In genomic region chr2:216792222-216793001, GRCh38 we compare ENCODE assay signal across 10 cellular contexts.
DNase-seq lines count a peak whose midpoint lies in the region; ATAC-seq, FAIRE-seq and TF ChIP-seq lines count a peak whose summit lies in the region.
"Had no signal": no experiment of that assay in that cellular context is flagged by ENCODE, and none has a peak within 500 bp of the region (broad histone marks: within the 10 kb centered on the region; RNA-seq: fewer than 3 reads in every experiment).

No MANE protein-coding gene starts in this region.

- no TSS peak for BruUV-seq in K562 (replicated peaks; lab: Mats Ljungman, UMichigan)

- H3K27ac ChIP-seq in K562 (ENCODE audit: extremely low read depth, low read depth, low read length) (no peak overlapping the region; the same call in 2 of the 3 replicates), uterus (peak overlapping the region; percentile 74 to 79)

- TF ChIP-seq RAD21 in K562 (CRISPR knock-in tag; conservative IDR thresholded peaks at IDR 0.05 in 1 of 2, IDR thresholded peaks at IDR 0.05 in 1 of 2): peak in 1 of 2 experiments; percentile 22; a peak in 2 of 4 replicates

- CTCF ChIA-PET in K562 (lab: Yijun Ruan, JAX; ENCODE audit: low intra/inter-chr PET ratio): no interaction called here

- TF ChIP-seq POLR2A in K562 (conservative IDR thresholded peaks at IDR 0.05): no peak
- TF ChIP-seq POLR2A in uterus (IDR thresholded peaks at IDR 0.05): no peak

- in situ Hi-C loops in K562 (cut with MboI): no loop called here

- FAIRE-seq in K562 (lab: Jason Lieb, UNC): peak; percentile 44

- TF ChIP-seq CTCF in K562 (IDR thresholded peaks at IDR 0.05 in 2 of 3, conservative IDR thresholded peaks at IDR 0.05 in 1 of 3; ENCODE audit: insufficient read depth in 2 of 3, low read depth in 1 of 3, low read length in 3 of 3) (peak in 2 of 3 experiments; percentile 8 to 29; a peak in 2 of 6 replicates), uterus (IDR thresholded peaks at IDR 0.05) (no peak)

- DNase-seq in NCI-H82 (lab: John Stamatoyannopoulos, UW): peak; percentile 31
- no peak for DNase-seq in NCI-H82 treated with DMSO at 0.1 percent for 48 hours (lab: John Stamatoyannopoulos, UW; ENCODE audit: unreplicated experiment)
- DNase-seq in K562 (ENCODE audit: extremely low read depth in 1 of 4, low spot score in 3 of 4): peak in 1 of 4 experiments; percentile 42
- DNase-seq in kidney glomerular epithelial cell (lab: John Stamatoyannopoulos, UW): peak; percentile 91
- DNase-seq in uterus: peak; percentile 64 to 68
- no peak for DNase-seq in activated naive CD4-positive, alpha-beta T cell (lab: John Stamatoyannopoulos, UW)
- DNase-seq in GM19240 (ENCODE audit: insufficient read length, low spot score): no peak
- DNase-seq: CD4-positive, CD25-positive, alpha-beta regulatory T cell had no signal

- H3K79me2 ChIP-seq in K562 (ENCODE audit: control insufficient read depth, insufficient read depth, low read length): no peaks in the 10 kb centered on the region

- H3K9me3 ChIP-seq in K562 (replicated peaks; ENCODE audit: control insufficient read depth, insufficient read depth, low read depth, low read length): no peaks in the 10 kb centered on the region
- H3K9me3 ChIP-seq in uterus: no peaks in the 10 kb centered on the region

- peak overlapping the region; percentile 32 for H3K4me2 ChIP-seq in K562 (ENCODE audit: insufficient read depth, low read length)

- peaks cover 0 to 24% of the 10 kb centered on the region in 2 experiments; a peak in 4 of 5 replicates for H3K4me1 ChIP-seq in K562 (replicated peaks in 1 of 2; ENCODE audit: control insufficient read depth in 2 of 2, insufficient read depth in 2 of 2, low read length in 2 of 2)
- H3K4me1 ChIP-seq in uterus: peaks cover 0 to 11% of the 10 kb centered on the region in 2 donors

- ATAC-seq in K562 (peak; percentile 90), HG02938 (IDR thresholded peaks at IDR 0.05; ENCODE audit: unreplicated experiment) (no peak)
- ATAC-seq: Panc1 had no signal

- H3K36me3 ChIP-seq in K562 (ENCODE audit: control insufficient read depth, insufficient read depth, low read length) (no peaks in the 10 kb centered on the region), uterus (no peaks in the 10 kb centered on the region)

- H3K4me3 ChIP-seq in K562: no peak overlapping the region
- H3K4me3 ChIP-seq in uterus: no peak overlapping the region

- H3K9ac ChIP-seq in K562 (ENCODE audit: insufficient read depth in 1 of 2, low read depth in 2 of 2, low read length in 2 of 2): no peak overlapping the region

- POLR2A ChIA-PET in K562 (lab: Yijun Ruan, JAX): interaction anchor here (0.6 to 1.2 kb wide), 4 partner anchors 9 to 93 kb away, joined by 3 to 6 read pairs (median 3); no protein-coding TSS in a partner anchor

- intact Hi-C loops in K562 (cut with micrococcal nuclease): loop anchor here (2.0 kb wide), 1 partner anchor 88 kb away; no protein-coding TSS in a partner anchor
- intact Hi-C loops in uterus (cut with DNase I; ENCODE audit: low total_unique reads): no loop called here

- H4K20me1 ChIP-seq in K562 (replicated peaks; ENCODE audit: control insufficient read depth, insufficient read depth, low read length): no peaks in the 10 kb centered on the region; the same call in 1 of the 2 replicates

- H2AFZ ChIP-seq in K562 (ENCODE audit: low read depth, low read length): peak overlapping the region; percentile 32; the same call in 1 of the 2 replicates

- TF ChIP-seq EP300 in K562 (IDR thresholded peaks at IDR 0.05; ENCODE audit: low read length): peak; percentile 41; the same call in 1 of the 2 replicates

- WGBS in K562 (ENCODE audit: insufficient coverage, low coverage, missing lambda C conversion rate): 18% methylated on average over 8 of the region's 8 CpGs

- no peaks in the 10 kb centered on the region for H3K27me3 ChIP-seq in K562 (ENCODE audit: control insufficient read depth in 2 of 2, insufficient read depth in 2 of 2, low read length in 2 of 2)
- H3K27me3 ChIP-seq in uterus: no peaks in the 10 kb centered on the region

- no peaks in the 10 kb centered on the region for H3K9me1 ChIP-seq in K562 (ENCODE audit: control insufficient read depth, insufficient read depth, low read length)

TF ChIP-seq in K562, 482 proteins besides CTCF, POLR2A, EP300 and RAD21 (continues in another document):
- 0 out of 2 replicates have a peak, but pooled peaks have one; percentile 26 for TF ChIP-seq ZNF589 (CRISPR knock-in tag; IDR thresholded peaks at IDR 0.05; ENCODE audit: low read depth)
- TF ChIP-seq NR2C2 (CRISPR knock-in tag; IDR thresholded peaks at IDR 0.05): no peak
- peak; percentile 26; the same call in 1 of the 2 replicates for TF ChIP-seq NR2C2 (tag; IDR thresholded peaks at IDR 0.05)
- 0 out of 2 replicates have a peak, but pooled peaks have one; percentile 30 for TF ChIP-seq POLR2H (tag; IDR thresholded peaks at IDR 0.05; ENCODE audit: low read depth)
- TF ChIP-seq FOSL1 (tag; conservative IDR thresholded peaks at IDR 0.05): peak; percentile 63
- TF ChIP-seq, protein P1, sequence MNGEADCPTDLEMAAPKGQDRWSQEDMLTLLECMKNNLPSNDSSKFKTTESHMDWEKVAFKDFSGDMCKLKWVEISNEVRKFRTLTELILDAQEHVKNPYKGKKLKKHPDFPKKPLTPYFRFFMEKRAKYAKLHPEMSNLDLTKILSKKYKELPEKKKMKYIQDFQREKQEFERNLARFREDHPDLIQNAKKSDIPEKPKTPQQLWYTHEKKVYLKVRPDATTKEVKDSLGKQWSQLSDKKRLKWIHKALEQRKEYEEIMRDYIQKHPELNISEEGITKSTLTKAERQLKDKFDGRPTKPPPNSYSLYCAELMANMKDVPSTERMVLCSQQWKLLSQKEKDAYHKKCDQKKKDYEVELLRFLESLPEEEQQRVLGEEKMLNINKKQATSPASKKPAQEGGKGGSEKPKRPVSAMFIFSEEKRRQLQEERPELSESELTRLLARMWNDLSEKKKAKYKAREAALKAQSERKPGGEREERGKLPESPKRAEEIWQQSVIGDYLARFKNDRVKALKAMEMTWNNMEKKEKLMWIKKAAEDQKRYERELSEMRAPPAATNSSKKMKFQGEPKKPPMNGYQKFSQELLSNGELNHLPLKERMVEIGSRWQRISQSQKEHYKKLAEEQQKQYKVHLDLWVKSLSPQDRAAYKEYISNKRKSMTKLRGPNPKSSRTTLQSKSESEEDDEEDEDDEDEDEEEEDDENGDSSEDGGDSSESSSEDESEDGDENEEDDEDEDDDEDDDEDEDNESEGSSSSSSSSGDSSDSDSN (IDR thresholded peaks at IDR 0.05; ENCODE audit: borderline replicate concordance in 1 of 2, low read depth in 2 of 2, low read length in 2 of 2): peak in 1 of 2 experiments; percentile 64; a peak in 1 of 4 replicates
- peak; percentile 13; the same call in 1 of the 2 replicates for TF ChIP-seq TAL1 (IDR thresholded peaks at IDR 0.05)
- peak; percentile 42 to 48; a peak in 2 of 4 replicates for TF ChIP-seq TRIM24 (IDR thresholded peaks at IDR 0.05)
- no peak for TF ChIP-seq MBD2 (IDR thresholded peaks at IDR 0.05; ENCODE audit: borderline replicate concordance, low read depth)
- TF ChIP-seq ZNF311 (CRISPR knock-in tag; IDR thresholded peaks at IDR 0.05): 0 out of 2 replicates have a peak, but pooled peaks have one; percentile 10
- no peak for TF ChIP-seq IFI16 (CRISPR knock-in tag; IDR thresholded peaks at IDR 0.05)
- no peak for TF ChIP-seq ZNF354B (CRISPR knock-in tag; IDR thresholded peaks at IDR 0.05)
- TF ChIP-seq JUND (IDR thresholded peaks at IDR 0.05; ENCODE audit: borderline replicate concordance, low read depth, low read length): peak; percentile 58; the same call in 1 of the 2 replicates
- peak; percentile 33; the same call in 1 of the 3 replicates for TF ChIP-seq JUND (tag; IDR thresholded peaks at IDR 0.05; ENCODE audit: borderline replicate concordance, low read depth, low read length)
- TF ChIP-seq ATF7 (IDR thresholded peaks at IDR 0.05): peak; percentile 58; the same call in 1 of the 2 replicates
- 0 out of 2 replicates have a peak, but pooled peaks have one; percentile 46 for TF ChIP-seq JUN (IDR thresholded peaks at IDR 0.05; ENCODE audit: borderline replicate concordance, low read depth, low read length)
- TF ChIP-seq JUN (CRISPR knock-in tag; IDR thresholded peaks at IDR 0.05; ENCODE audit: borderline replicate concordance): no peak
- TF ChIP-seq SMAD4 (CRISPR knock-in tag; conservative IDR thresholded peaks at IDR 0.05): peak; percentile 87
- TF ChIP-seq NCOA4 (IDR thresholded peaks at IDR 0.05; ENCODE audit: partially characterized antibody): no peak
- TF ChIP-seq ZBTB33 (CRISPR knock-in tag; IDR thresholded peaks at IDR 0.05): peak; percentile 90
- TF ChIP-seq ATF3 (IDR thresholded peaks at IDR 0.05): peak; percentile 78
- TF ChIP-seq ATF3 (CRISPR knock-in tag; conservative IDR thresholded peaks at IDR 0.05): no peak
- TF ChIP-seq CTBP1 (IDR thresholded peaks at IDR 0.05; ENCODE audit: borderline replicate concordance): peak; percentile 52; the same call in 1 of the 2 replicates

Comparison
In these comparisons a context has a peak if more than half of its experiments do, and no peak if none do; other contexts are left out.
1. DNase-seq: peak in NCI-H82 (single experiment), kidney glomerular epithelial cell (single experiment) and uterus (2 of 2); none in NCI-H82 treated with DMSO at 0.1 percent for 48 hours (single experiment), activated naive CD4-positive, alpha-beta T cell (0 of 4) and GM19240 (single experiment).
2. CTCF ChIP-seq: peak in K562 (2 of 3); none in uterus (0 of 4).